26 cellular contexts compared by ENCODE assay signal in the genomic region with DNA sequence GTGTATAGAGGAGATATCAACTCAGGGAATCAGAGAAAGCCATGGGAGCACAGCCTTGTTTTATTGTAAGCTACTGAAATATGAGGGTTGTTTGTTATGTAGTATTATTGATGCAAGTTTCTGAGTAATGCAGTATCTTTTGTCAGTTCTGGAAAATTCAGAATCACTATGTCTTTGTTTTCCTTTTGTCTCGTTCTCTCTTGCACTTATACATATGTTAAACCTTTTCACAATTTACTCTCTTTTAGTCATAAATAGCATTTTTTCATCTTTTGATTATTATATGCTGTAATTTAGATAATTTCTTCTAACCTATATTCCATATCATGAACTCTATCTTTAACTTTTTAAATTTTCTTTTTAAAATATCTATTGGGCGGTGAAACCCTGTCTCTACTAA.
"Had no signal": no experiment of that assay in that cellular context is flagged by ENCODE, and none has a peak within 500 bp of the region (broad histone marks: within the 10 kb centered on the region; RNA-seq: fewer than 3 reads in every experiment).

No MANE protein-coding gene starts in this region.

- H3K4me1 ChIP-seq: suprapubic skin, testis, thyroid gland, upper lobe of left lung, upper lobe of right lung had no signal

- DNase-seq: stimulated activated CD4-positive, alpha-beta T cell treated with anti-CD3 and anti-CD28 coated beads, Interleukin-2, amount 100 ng/mL, for 24 hours; stimulated activated CD4-positive, alpha-beta T cell treated with anti-CD3 and anti-CD28 coated beads, Interleukin-2, amount 100 ng/mL, for 48 hours; stimulated activated CD4-positive, alpha-beta T cell treated with anti-CD3 and anti-CD28 coated beads, Interleukin-4, amount 100 ng/mL, for 1 hour; stimulated activated CD4-positive, alpha-beta T cell treated with anti-CD3 and anti-CD28 coated beads, Interleukin-4, amount 100 ng/mL, for 24 hours; stimulated activated CD4-positive, alpha-beta T cell treated with anti-CD3 and anti-CD28 coated beads, Interleukin-4, amount 100 ng/mL, for 4 hours; stimulated activated CD8-positive, alpha-beta memory T cell treated with anti-CD3 and anti-CD28 coated beads, Interleukin-4, amount 100 ng/mL, for 48 hours; stimulated activated naive B cell treated with anti-CD40 and anti-IgM and Interleukin-4, amounts not matched to agents 10 μg/mL and 1 μg/mL and 100 μg/mL, for 72 hours; stimulated activated naive CD4-positive, alpha-beta T cell; stimulated activated naive CD4-positive, alpha-beta T cell treated with Interleukin-2 at 50 U/mL for 16 hours; stimulated activated naive CD8-positive, alpha-beta T cell treated with anti-CD3 and anti-CD28 coated beads, Interleukin-15, amount 100 ng/mL, for 72 hours; stimulated activated naive CD8-positive, alpha-beta T cell treated with anti-CD3 and anti-CD28 coated beads, Interleukin-15, Interleukin-2, amounts not matched to agents 100 U/mL and 50 U/mL, for 24 hours; stomach; substantia nigra; testis; thyroid gland; tibial artery; transverse colon; trophoblast cell; upper lobe of left lung; upper lobe of right lung had no signal

- H3K27me3 ChIP-seq: stomach, suprapubic skin, testis, thyroid gland, tibial artery, tibial nerve, transverse colon, upper lobe of left lung, upper lobe of right lung, vagina had no signal

- H3K4me3 ChIP-seq: stomach, suprapubic skin, testis, thoracic aorta, thyroid gland, tibial artery, tibial nerve, transverse colon, upper lobe of left lung, upper lobe of right lung, vagina had no signal

- ATAC-seq: stimulated activated effector memory CD8-positive, alpha-beta T cell treated with anti-CD3 and anti-CD28 coated beads, Interleukin-12 subunit alpha, Interleukin-12 subunit beta, amount 100 ng/mL, for 72 hours; stimulated activated memory B cell treated with anti-CD40 and anti-IgM and Interleukin-4, amounts not matched to agents 10 μg/mL and 1 μg/mL and 100 μg/mL, for 72 hours; stimulated activated naive B cell treated with anti-CD40 and anti-IgM and Interleukin-4, amounts not matched to agents 10 μg/mL and 1 μg/mL and 100 μg/mL, for 72 hours; stimulated activated naive CD8-positive, alpha-beta T cell treated with anti-CD3 and anti-CD28 coated beads, Interleukin-15, amount 100 ng/mL, for 72 hours; stimulated activated naive CD8-positive, alpha-beta T cell treated with anti-CD3 and anti-CD28 coated beads, Interleukin-15, Interleukin-2, amounts not matched to agents 100 U/mL and 50 U/mL, for 24 hours; upper lobe of right lung had no signal

- H3K27ac ChIP-seq: stomach, suprapubic skin, testis, thoracic aorta, thyroid gland, tibial artery, tibial nerve, upper lobe of left lung, upper lobe of right lung, vagina had no signal

- H3K36me3 ChIP-seq: stomach, suprapubic skin, thoracic aorta, thyroid gland, tibial artery, tibial nerve, transverse colon, upper lobe of left lung, upper lobe of right lung, vagina had no signal

- H3K9me3 ChIP-seq: suprapubic skin, testis, thyroid gland, transverse colon, upper lobe of right lung, vagina had no signal
